In genomic region chr20:25676164-25676809, GRCh38 we compare ENCODE assay signal across 13 cellular contexts. TPM values are rescaled to one million over a fixed set of nuclear protein-coding genes. Genes with fewer than 3 reads are reported as not detected.
DNase-seq lines count a peak whose midpoint lies in the region; ATAC-seq and TF ChIP-seq lines count a peak whose summit lies in the region.
"Had no signal": no experiment of that assay in that cellular context is flagged by ENCODE, and none has a peak within 500 bp of the region (broad histone marks: within the 10 kb centered on the region; RNA-seq: fewer than 3 reads in every experiment).

No MANE protein-coding gene starts in this region.

- H3K4me3 ChIP-seq in HCT116 (replicated peaks in 1 of 2; ENCODE audit: low read depth in 1 of 2, low read length in 2 of 2) (no peak overlapping the region), foreskin fibroblast (ENCODE audit: low read depth in 1 of 2, low read length in 2 of 2) (no peak overlapping the region)
- H3K4me3 ChIP-seq: psoas muscle had no signal

- H3K27me3 Mint-ChIP-seq in WTC11 (ENCODE audit: low read depth), result no peaks in the 10 kb centered on the region
- H3K27me3 Mint-ChIP-seq: CD4-positive, alpha-beta memory T cell had no signal

- TSS peak; percentile 11 for BruUV-seq in HCT116 (replicated peaks; lab: Mats Ljungman, UMichigan)

- no peak for ATAC-seq in HCT116
- no peak for ATAC-seq in WTC11
- ATAC-seq in stimulated activated naive CD8-positive, alpha-beta T cell treated with anti-CD3 and anti-CD28 coated beads, Interleukin-15, Interleukin-2, amounts not matched to agents 100 U/mL and 50 U/mL, for 24 hours, result no peak

- POLR2A ChIA-PET in HCT116 (lab: Charles Lee), result no interaction called here
- POLR2A ChIA-PET in WTC11 (lab: Charles Lee), result no interaction called here

- no peak overlapping the region for H2AFZ ChIP-seq in HCT116 (ENCODE audit: low read depth, low read length, poor library complexity, severe bottlenecking)

- no peak for TF ChIP-seq RAD21 in HCT116 (IDR thresholded peaks at IDR 0.05; ENCODE audit: low read depth)

- no peak overlapping the region for H3K27ac ChIP-seq in HCT116 (ENCODE audit: low read depth, low read length)
- H3K27ac ChIP-seq: KMS-11, psoas muscle had no signal

- H3K9ac ChIP-seq in HCT116 (ENCODE audit: low read length), result no peak overlapping the region
- H3K9ac ChIP-seq: KMS-11 had no signal

- no peak for TF ChIP-seq POLR2A in HCT116 (IDR thresholded peaks at IDR 0.05; ENCODE audit: borderline replicate concordance, extremely low read depth, insufficient read depth, insufficient read length)

- peaks cover 0 to 6% of the 10 kb centered on the region in 2 experiments; a peak in 1 of 4 replicates for H3K4me1 ChIP-seq in HCT116 (ENCODE audit: control insufficient read depth in 1 of 2, insufficient read depth in 2 of 2, low read length in 2 of 2)
- H3K4me1 ChIP-seq: psoas muscle had no signal

- RAD21 ChIA-PET in HCT116 (lab: Charles Lee; ENCODE audit: low non-redundant PET in 1 of 2, low total read pairs in 2 of 2, uncharacterized antibody in 2 of 2, unreplicated experiment in 2 of 2), result no interaction called here

- DNase-seq in AG08396 (ENCODE audit: low spot score), result peak; percentile 58
- no peak for DNase-seq in HCT116 (ENCODE audit: low read depth, low spot score)
- DNase-seq in RKO (ENCODE audit: low spot score), result peak; percentile 39
- DNase-seq in foreskin fibroblast, result peak; percentile 65 to 81
- DNase-seq in inferior parietal cortex (ENCODE audit: extremely low spot score), result no peak
- DNase-seq in cerebellar cortex (ENCODE audit: low spot score), result no peak
- DNase-seq in WTC11 (ENCODE audit: low spot score), result no peak
- no peak for DNase-seq in stimulated activated naive CD8-positive, alpha-beta T cell treated with anti-CD3 and anti-CD28 coated beads, Interleukin-15, Interleukin-2, amounts not matched to agents 100 U/mL and 50 U/mL, for 24 hours
- DNase-seq: activated T-cell treated with anti-CD3 and anti-CD28 coated beads, Interleukin-2, amount 50 U/mL, for 48 hours; CD4-positive, alpha-beta memory T cell; NCI-H69; psoas muscle had no signal

- H3K4me2 ChIP-seq in HCT116 (ENCODE audit: low read length), result no peak overlapping the region
- H3K4me2 ChIP-seq: KMS-11 had no signal

- no peaks in the 10 kb centered on the region for H4K20me1 ChIP-seq in HCT116 (ENCODE audit: insufficient read depth)

- H3K4me1 Mint-ChIP-seq in WTC11, result no peaks in the 10 kb centered on the region

- no peak overlapping the region for H3K27ac Mint-ChIP-seq in WTC11

- CTCF ChIA-PET in HCT116 (lab: Charles Lee) (no interaction called here), WTC11 (lab: Charles Lee) (no interaction called here)

- TF ChIP-seq CTCF in HCT116 (IDR thresholded peaks at IDR 0.05 in 2 of 3, conservative IDR thresholded peaks at IDR 0.05 in 1 of 3; ENCODE audit: borderline replicate concordance in 1 of 3, insufficient read depth in 1 of 3, low read depth in 2 of 3, low read length in 2 of 3) (no peak), foreskin fibroblast (IDR thresholded peaks at IDR 0.05; ENCODE audit: low read depth, low read length) (no peak), WTC11 (IDR thresholded peaks at IDR 0.05) (no peak)

- no peak overlapping the region for H3K4me3 Mint-ChIP-seq in WTC11
- H3K4me3 Mint-ChIP-seq: CD4-positive, alpha-beta memory T cell had no signal

- peaks cover 27 to 29% of the 10 kb centered on the region in 2 experiments; a peak in 3 of 4 replicates for H3K36me3 ChIP-seq in HCT116 (ENCODE audit: control insufficient read depth in 1 of 2, insufficient read depth in 2 of 2, low read length in 2 of 2)

- peaks cover 7% of the 10 kb centered on the region; the same call in 1 of the 2 replicates for H3K79me2 ChIP-seq in HCT116 (ENCODE audit: insufficient read depth, low read length)

- H3K9me3 ChIP-seq in HCT116 (ENCODE audit: control insufficient read depth in 1 of 2, insufficient read depth in 1 of 2, low read depth in 1 of 2, low read length in 2 of 2), result no peaks in the 10 kb centered on the region
- H3K9me3 ChIP-seq: psoas muscle had no signal

- H3K9me3 Mint-ChIP-seq in WTC11, result peaks cover 3% of the 10 kb centered on the region; the same call in 1 of the 2 replicates

- peaks cover 47% of the 10 kb centered on the region for H3K36me3 Mint-ChIP-seq in WTC11

- no peaks in the 10 kb centered on the region for H3K9me2 ChIP-seq in HCT116 (ENCODE audit: insufficient read depth)

- intact Hi-C loops in HCT116 (cut with micrococcal nuclease), result no loop called here

- no peaks in the 10 kb centered on the region for H3K27me3 ChIP-seq in HCT116 (ENCODE audit: insufficient read depth, low read length)

TF ChIP-seq in HCT116, 20 proteins besides CTCF, POLR2A, EP300 and RAD21 (continues in another document):
- TF ChIP-seq, protein P1, sequence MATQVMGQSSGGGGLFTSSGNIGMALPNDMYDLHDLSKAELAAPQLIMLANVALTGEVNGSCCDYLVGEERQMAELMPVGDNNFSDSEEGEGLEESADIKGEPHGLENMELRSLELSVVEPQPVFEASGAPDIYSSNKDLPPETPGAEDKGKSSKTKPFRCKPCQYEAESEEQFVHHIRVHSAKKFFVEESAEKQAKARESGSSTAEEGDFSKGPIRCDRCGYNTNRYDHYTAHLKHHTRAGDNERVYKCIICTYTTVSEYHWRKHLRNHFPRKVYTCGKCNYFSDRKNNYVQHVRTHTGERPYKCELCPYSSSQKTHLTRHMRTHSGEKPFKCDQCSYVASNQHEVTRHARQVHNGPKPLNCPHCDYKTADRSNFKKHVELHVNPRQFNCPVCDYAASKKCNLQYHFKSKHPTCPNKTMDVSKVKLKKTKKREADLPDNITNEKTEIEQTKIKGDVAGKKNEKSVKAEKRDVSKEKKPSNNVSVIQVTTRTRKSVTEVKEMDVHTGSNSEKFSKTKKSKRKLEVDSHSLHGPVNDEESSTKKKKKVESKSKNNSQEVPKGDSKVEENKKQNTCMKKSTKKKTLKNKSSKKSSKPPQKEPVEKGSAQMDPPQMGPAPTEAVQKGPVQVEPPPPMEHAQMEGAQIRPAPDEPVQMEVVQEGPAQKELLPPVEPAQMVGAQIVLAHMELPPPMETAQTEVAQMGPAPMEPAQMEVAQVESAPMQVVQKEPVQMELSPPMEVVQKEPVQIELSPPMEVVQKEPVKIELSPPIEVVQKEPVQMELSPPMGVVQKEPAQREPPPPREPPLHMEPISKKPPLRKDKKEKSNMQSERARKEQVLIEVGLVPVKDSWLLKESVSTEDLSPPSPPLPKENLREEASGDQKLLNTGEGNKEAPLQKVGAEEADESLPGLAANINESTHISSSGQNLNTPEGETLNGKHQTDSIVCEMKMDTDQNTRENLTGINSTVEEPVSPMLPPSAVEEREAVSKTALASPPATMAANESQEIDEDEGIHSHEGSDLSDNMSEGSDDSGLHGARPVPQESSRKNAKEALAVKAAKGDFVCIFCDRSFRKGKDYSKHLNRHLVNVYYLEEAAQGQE (IDR thresholded peaks at IDR 0.05; ENCODE audit: low read depth), result no peak
- TF ChIP-seq CEBPB (IDR thresholded peaks at IDR 0.05; ENCODE audit: low read depth) (no peak), ATF3 (IDR thresholded peaks at IDR 0.05) (no peak), ZFX (IDR thresholded peaks at IDR 0.05) (no peak), SP1 (IDR thresholded peaks at IDR 0.05; ENCODE audit: low read depth) (no peak), FOSL1 (IDR thresholded peaks at IDR 0.05; ENCODE audit: low read depth) (no peak), YY1 (IDR thresholded peaks at IDR 0.05; ENCODE audit: extremely low read depth, insufficient replicate concordance, low read depth, low read length) (no peak)

TF ChIP-seq in WTC11, 78 proteins besides CTCF, POLR2A, EP300 and RAD21:
- no peak for TF ChIP-seq GRHL2 (CRISPR knock-in tag; IDR thresholded peaks at IDR 0.05; ENCODE audit: insufficient replicate concordance, severe bottlenecking)
- TF ChIP-seq, protein P2, sequence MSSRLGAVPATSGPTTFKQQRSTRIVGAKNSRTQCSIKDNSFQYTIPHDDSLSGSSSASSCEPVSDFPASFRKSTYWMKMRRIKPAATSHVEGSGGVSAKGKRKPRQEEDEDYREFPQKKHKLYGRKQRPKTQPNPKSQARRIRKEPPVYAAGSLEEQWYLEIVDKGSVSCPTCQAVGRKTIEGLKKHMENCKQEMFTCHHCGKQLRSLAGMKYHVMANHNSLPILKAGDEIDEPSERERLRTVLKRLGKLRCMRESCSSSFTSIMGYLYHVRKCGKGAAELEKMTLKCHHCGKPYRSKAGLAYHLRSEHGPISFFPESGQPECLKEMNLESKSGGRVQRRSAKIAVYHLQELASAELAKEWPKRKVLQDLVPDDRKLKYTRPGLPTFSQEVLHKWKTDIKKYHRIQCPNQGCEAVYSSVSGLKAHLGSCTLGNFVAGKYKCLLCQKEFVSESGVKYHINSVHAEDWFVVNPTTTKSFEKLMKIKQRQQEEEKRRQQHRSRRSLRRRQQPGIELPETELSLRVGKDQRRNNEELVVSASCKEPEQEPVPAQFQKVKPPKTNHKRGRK (CRISPR knock-in tag; IDR thresholded peaks at IDR 0.05; ENCODE audit: borderline replicate concordance), result no peak

RNA-seq across cellular contexts. Expression of gene ZNF337, which starts 20.4 kb away (rescaled TPM):
- 11.4 TPM for total RNA-seq in HCT116 (2021; ENCODE audit: unreplicated experiment)
- polyA plus RNA-seq in HCT116 (2012), result 8.4 and 8.9 TPM in 2 replicates
- total RNA-seq in WTC11 (2021), result 6.9 to 8.7 TPM (median 8.2 TPM) in 3 replicates

RNA-seq across cellular contexts. Expression of gene NANP, which starts 52.5 kb away (rescaled TPM):
- total RNA-seq in HCT116 (2021; ENCODE audit: unreplicated experiment) (7.3 TPM), WTC11 (2021) (4.2 to 5.1 TPM (median 4.8 TPM) in 3 replicates)
- polyA plus RNA-seq in HCT116 (2012), result 2.5 and 3.1 TPM in 2 replicates

Comparison
In these comparisons a context has a peak if more than half of its experiments do, and no peak if none do; other contexts are left out.
1. DNase-seq: peak in AG08396 (single experiment), RKO (single experiment) and foreskin fibroblast (2 of 2); none in HCT116 (single experiment), inferior parietal cortex (single experiment), cerebellar cortex (single experiment), WTC11 (single experiment) and stimulated activated naive CD8-positive, alpha-beta T cell treated with anti-CD3 and anti-CD28 coated beads, Interleukin-15, Interleukin-2, amounts not matched to agents 100 U/mL and 50 U/mL, for 24 hours (single experiment).